ENCODE assay signal across 9 cellular contexts in genomic region chr14:73645248-73645610, GRCh38. TPM values are rescaled to one million over a fixed set of nuclear protein-coding genes. Genes with fewer than 3 reads are reported as not detected.
DNase-seq lines count a peak whose midpoint lies in the region; ATAC-seq and TF ChIP-seq lines count a peak whose summit lies in the region.
"Had no signal": no experiment of that assay in that cellular context is flagged by ENCODE, and none has a peak within 500 bp of the region (broad histone marks: within the 10 kb centered on the region; RNA-seq: fewer than 3 reads in every experiment).

No MANE protein-coding gene starts in this region.

- POLR2A ChIA-PET in HCT116 (lab: Charles Lee) = no interaction called here

- peak overlapping the region; percentile 100 for H3K4me3 Mint-ChIP-seq in T-helper 17 cell
- H3K4me3 Mint-ChIP-seq in stimulated activated memory B cell treated with anti-CD40 and anti-IgM and Interleukin-4, amounts not matched to agents 10 μg/mL and 1 μg/mL and 100 μg/mL, for 72 hours = peak overlapping the region; percentile 94

- no peaks in the 10 kb centered on the region for H3K9me3 Mint-ChIP-seq in stimulated activated memory B cell treated with anti-CD40 and anti-IgM and Interleukin-4, amounts not matched to agents 10 μg/mL and 1 μg/mL and 100 μg/mL, for 72 hours

- DNase-seq in HCT116 (ENCODE audit: low read depth, low spot score) = no peak
- no peak for DNase-seq in T-helper 17 cell
- no peak for DNase-seq in right cardiac atrium
- DNase-seq in stimulated activated CD4-positive, alpha-beta T cell treated with anti-CD3 and anti-CD28 coated beads, Interleukin-4, amount 100 ng/mL, for 4 hours = no peak

- H3K4me2 ChIP-seq in HCT116 (ENCODE audit: low read length) = peak overlapping the region; percentile 99

- WGBS in right cardiac atrium = 4% methylated on average over 7 of the region's 7 CpGs

- no peaks in the 10 kb centered on the region for H3K9me3 ChIP-seq in HCT116 (ENCODE audit: control insufficient read depth in 1 of 2, insufficient read depth in 1 of 2, low read depth in 1 of 2, low read length in 2 of 2)
- no peaks in the 10 kb centered on the region for H3K9me3 ChIP-seq in T-helper 17 cell (ENCODE audit: control insufficient read depth, low read length, poor library complexity, severe bottlenecking)
- no peaks in the 10 kb centered on the region for H3K9me3 ChIP-seq in right cardiac atrium (ENCODE audit: control insufficient read depth, low read length)

- H3K79me2 ChIP-seq in HCT116 (ENCODE audit: insufficient read depth, low read length) = peaks cover 11% of the 10 kb centered on the region

- peak overlapping the region; percentile 99 for H3K27ac Mint-ChIP-seq in T-helper 17 cell
- H3K27ac Mint-ChIP-seq in stimulated activated memory B cell treated with anti-CD40 and anti-IgM and Interleukin-4, amounts not matched to agents 10 μg/mL and 1 μg/mL and 100 μg/mL, for 72 hours = peak overlapping the region; percentile 82

- ATAC-seq in HCT116 (no peak), T-helper 17 cell (no peak), right cardiac atrium (no peak), GM19023 (IDR thresholded peaks at IDR 0.05; ENCODE audit: unreplicated experiment) (no peak), HG02884 (IDR thresholded peaks at IDR 0.05; ENCODE audit: unreplicated experiment) (no peak)
- ATAC-seq in stimulated activated memory B cell treated with anti-CD40 and anti-IgM and Interleukin-4, amounts not matched to agents 10 μg/mL and 1 μg/mL and 100 μg/mL, for 72 hours = no peak

- H3K27me3 Mint-ChIP-seq in T-helper 17 cell = no peaks in the 10 kb centered on the region
- H3K27me3 Mint-ChIP-seq in stimulated activated memory B cell treated with anti-CD40 and anti-IgM and Interleukin-4, amounts not matched to agents 10 μg/mL and 1 μg/mL and 100 μg/mL, for 72 hours = no peaks in the 10 kb centered on the region

- TF ChIP-seq RAD21 in HCT116 (IDR thresholded peaks at IDR 0.05; ENCODE audit: low read depth) = no peak

- H4K20me1 ChIP-seq in HCT116 (ENCODE audit: insufficient read depth) = no peaks in the 10 kb centered on the region

- intact Hi-C loops in HCT116 (cut with micrococcal nuclease) (no loop called here), right cardiac atrium (cut with DNase I) (no loop called here)

- peaks cover 9 to 20% of the 10 kb centered on the region in 2 experiments for H3K4me1 ChIP-seq in HCT116 (ENCODE audit: control insufficient read depth in 1 of 2, insufficient read depth in 2 of 2, low read length in 2 of 2)
- H3K4me1 ChIP-seq in right cardiac atrium (ENCODE audit: control insufficient read depth, insufficient read depth, low read length) = no peaks in the 10 kb centered on the region

- H3K9me2 ChIP-seq in HCT116 (ENCODE audit: insufficient read depth) = no peaks in the 10 kb centered on the region

- TSS peak; percentile 74 for BruUV-seq in HCT116 (replicated peaks; lab: Mats Ljungman, UMichigan)

- no peak for TF ChIP-seq POLR2A in HCT116 (IDR thresholded peaks at IDR 0.05; ENCODE audit: borderline replicate concordance, extremely low read depth, insufficient read depth, insufficient read length)

- H2AFZ ChIP-seq in HCT116 (ENCODE audit: low read depth, low read length, poor library complexity, severe bottlenecking) = peak overlapping the region; percentile 94

- peaks cover 14% of the 10 kb centered on the region for H3K4me1 Mint-ChIP-seq in T-helper 17 cell
- H3K4me1 Mint-ChIP-seq in stimulated activated memory B cell treated with anti-CD40 and anti-IgM and Interleukin-4, amounts not matched to agents 10 μg/mL and 1 μg/mL and 100 μg/mL, for 72 hours = peaks cover 16% of the 10 kb centered on the region

- H3K4me3 ChIP-seq in HCT116 (replicated peaks in 1 of 2; ENCODE audit: low read depth in 1 of 2, low read length in 2 of 2) (peak overlapping the region; percentile 95 to 99), right cardiac atrium (ENCODE audit: low read length) (peak overlapping the region; percentile 79)

- no peaks in the 10 kb centered on the region for H3K36me3 ChIP-seq in HCT116 (ENCODE audit: control insufficient read depth in 1 of 2, insufficient read depth in 2 of 2, low read length in 2 of 2)

- peaks cover 2% of the 10 kb centered on the region for H3K36me3 Mint-ChIP-seq in T-helper 17 cell (ENCODE audit: low read depth)
- H3K36me3 Mint-ChIP-seq in stimulated activated memory B cell treated with anti-CD40 and anti-IgM and Interleukin-4, amounts not matched to agents 10 μg/mL and 1 μg/mL and 100 μg/mL, for 72 hours = no peaks in the 10 kb centered on the region

- RAD21 ChIA-PET in HCT116 (lab: Charles Lee; ENCODE audit: low non-redundant PET in 1 of 2, low total read pairs in 2 of 2, uncharacterized antibody in 2 of 2, unreplicated experiment in 2 of 2) = no interaction called here

- TF ChIP-seq CTCF in HCT116 (IDR thresholded peaks at IDR 0.05 in 2 of 3, conservative IDR thresholded peaks at IDR 0.05 in 1 of 3; ENCODE audit: borderline replicate concordance in 1 of 3, insufficient read depth in 1 of 3, low read depth in 2 of 3, low read length in 2 of 3) = no peak

- CTCF ChIA-PET in HCT116 (lab: Charles Lee) = no interaction called here

- H3K27ac ChIP-seq in HCT116 (ENCODE audit: low read depth, low read length) (peak overlapping the region; percentile 54), right cardiac atrium (ENCODE audit: low read length) (peak overlapping the region; percentile 98)

- H3K9ac ChIP-seq in HCT116 (ENCODE audit: low read length) = peak overlapping the region; percentile 78

- no peaks in the 10 kb centered on the region for H3K27me3 ChIP-seq in HCT116 (ENCODE audit: insufficient read depth, low read length)
- H3K27me3 ChIP-seq in right cardiac atrium (ENCODE audit: control insufficient read depth, insufficient read depth) = no peaks in the 10 kb centered on the region

TF ChIP-seq in HCT116, 20 proteins besides CTCF, POLR2A, EP300 and RAD21:
- TF ChIP-seq ZFX (IDR thresholded peaks at IDR 0.05) = no peak
- TF ChIP-seq JUND (IDR thresholded peaks at IDR 0.05) = no peak
- no peak for TF ChIP-seq EGR1 (IDR thresholded peaks at IDR 0.05; ENCODE audit: low read depth)

RNA-seq across cellular contexts. Expression of gene DNAL1, which starts 0.4 kb away (rescaled TPM):
- total RNA-seq in HCT116 (2021; ENCODE audit: unreplicated experiment) (14.6 TPM), T-helper 17 cell (1 to 10 TPM; 5.4 to 6.1 TPM), right cardiac atrium (10 to 100 TPM; 15.9 to 19.9 (median 17.5) TPM)
- 1.9 and 3.3 TPM in 2 replicates for polyA plus RNA-seq in HCT116 (2012)
- 5.3 TPM for polyA plus RNA-seq in right cardiac atrium

RNA-seq across cellular contexts. Expression of gene ACOT6, which starts 32.9 kb away (rescaled TPM):
- not detected for total RNA-seq in HCT116 (2021; ENCODE audit: unreplicated experiment)
- not detected in 2 replicates for polyA plus RNA-seq in HCT116 (2012)
- not detected for total RNA-seq in T-helper 17 cell
- not detected for total RNA-seq in right cardiac atrium
- polyA plus RNA-seq in right cardiac atrium = not detected
- total RNA-seq: M059J, pulmonary artery endothelial cell had no signal

RNA-seq across cellular contexts. Expression of gene ACOT4, which starts 53.6 kb away (rescaled TPM):
- total RNA-seq in HCT116 (2021; ENCODE audit: unreplicated experiment) (not detected), T-helper 17 cell (1 to 10 TPM in 1 of 2 donors, under 1 TPM in 1; 0.65 to 1.1 TPM), right cardiac atrium (under 1 TPM; 0.31 to 0.74 (median 0.56) TPM)
- not detected in 2 replicates for polyA plus RNA-seq in HCT116 (2012)
- polyA plus RNA-seq in right cardiac atrium = 0.63 TPM
